8 cellular contexts compared by ENCODE assay signal in genomic region chr17:3964203-3965122, GRCh38. TPM values are rescaled to one million over a fixed set of nuclear protein-coding genes. Genes with fewer than 3 reads are reported as not detected.
DNase-seq lines count a peak whose midpoint lies in the region; ATAC-seq and TF ChIP-seq lines count a peak whose summit lies in the region.

Gene ATP2A3 (minus strand): TSS chr17:3964437. CDS start chr17:3964291, 146 bp downstream.

- H3K9me2 ChIP-seq in neural cell (ENCODE audit: insufficient read depth, low read length): no peaks in the 10 kb centered on the region

- CTCF ChIA-PET in CD4-positive, alpha-beta T cell (lab: Charles Lee): interaction anchor here (1.2 to 2.7 kb wide), 6 partner anchors 30 to 227 kb away, joined by 3 to 9 read pairs (median 6); partner anchors contain the start of genes CAMKK1 and NCBP3
- CTCF ChIA-PET in activated CD4-positive, alpha-beta memory T cell treated with anti-CD3 and anti-CD28 coated beads, Interleukin-2, amount 10 ng/mL, durations not matched to agents 7 days and 5 days (lab: Charles Lee): interaction anchor here (0.7 to 2.6 kb wide), 8 partner anchors 18 to 178 kb away, joined by 3 to 13 read pairs (median 4); partner anchors contain the start of genes CYB5D2, NCBP3 and ZZEF1

- peaks cover 0 to 35% (median 16%) of the 10 kb centered on the region in 4 donors for H3K4me1 ChIP-seq in tibial nerve

- no peaks in the 10 kb centered on the region for H3F3A ChIP-seq in neural cell (ENCODE audit: insufficient read depth, low read length, poor library complexity, severe bottlenecking)

- no peaks in the 10 kb centered on the region for H3K27me3 ChIP-seq in CD4-positive, alpha-beta T cell (ENCODE audit: control insufficient read depth, insufficient read depth, low read length)
- H3K27me3 ChIP-seq in neural cell (ENCODE audit: insufficient read depth, low read depth, low read length): peaks cover 59% of the 10 kb centered on the region
- peaks cover 0 to 61% of the 10 kb centered on the region in 2 donors for H3K27me3 ChIP-seq in tibial nerve

- no peak for TF ChIP-seq CTCF in CD4-positive, alpha-beta T cell (IDR thresholded peaks at IDR 0.05)
- TF ChIP-seq CTCF in endothelial cell (IDR thresholded peaks at IDR 0.05; ENCODE audit: unreplicated experiment) (no peak), neural cell (IDR thresholded peaks at IDR 0.05; ENCODE audit: poor library complexity, severe bottlenecking) (no peak), tibial nerve (IDR thresholded peaks at IDR 0.05) (no peak)

- peak within 1 kb of the TSS; percentile 92 for H3K27ac Mint-ChIP-seq in CD4-positive, alpha-beta T cell
- peak within 1 kb of the TSS; percentile 95 for H3K27ac Mint-ChIP-seq in activated CD4-positive, alpha-beta memory T cell treated with anti-CD3 and anti-CD28 coated beads, Interleukin-2, amount 10 ng/mL, durations not matched to agents 7 days and 5 days
- H3K27ac Mint-ChIP-seq in endothelial cell (ENCODE audit: unreplicated experiment): peak within 1 kb of the TSS; percentile 81

- no peaks in the 10 kb centered on the region for H3K79me2 ChIP-seq in neural cell (replicated peaks; ENCODE audit: insufficient read depth, low read length)

- peak; percentile 67 for ATAC-seq in CD4-positive, alpha-beta T cell (ENCODE audit: poor library complexity)
- ATAC-seq in GM19455 (IDR thresholded peaks at IDR 0.05; ENCODE audit: unreplicated experiment): peak; percentile 52

- no peaks in the 10 kb centered on the region for H3K9me3 Mint-ChIP-seq in CD4-positive, alpha-beta T cell
- no peaks in the 10 kb centered on the region for H3K9me3 Mint-ChIP-seq in activated CD4-positive, alpha-beta memory T cell treated with anti-CD3 and anti-CD28 coated beads, Interleukin-2, amount 10 ng/mL, durations not matched to agents 7 days and 5 days
- H3K9me3 Mint-ChIP-seq in endothelial cell (ENCODE audit: unreplicated experiment): no peaks in the 10 kb centered on the region

- no peaks in the 10 kb centered on the region for H3K9me3 ChIP-seq in CD4-positive, alpha-beta T cell (ENCODE audit: control insufficient read depth, low read length)
- H3K9me3 ChIP-seq in KOPT-K1 (ENCODE audit: insufficient read depth, low read length, poor library complexity, severe bottlenecking): no peaks in the 10 kb centered on the region
- no peaks in the 10 kb centered on the region for H3K9me3 ChIP-seq in neural cell (ENCODE audit: low read length)
- no peaks in the 10 kb centered on the region for H3K9me3 ChIP-seq in tibial nerve

- intact Hi-C loops in CD4-positive, alpha-beta T cell (cut with DNase I, micrococcal nuclease): loop anchor here (1.0 to 5.0 kb wide), 5 partner anchors 40 to 178 kb away; partner anchors contain the start of genes CAMKK1 (in 1 of the 2), CYB5D2 (in 1 of the 2), NCBP3 (in 1 of the 2) and ZZEF1 (in 1 of the 2)

- peak; percentile 35 to 75 (median 56) for DNase-seq in CD4-positive, alpha-beta T cell
- peak; percentile 86 for DNase-seq in activated CD4-positive, alpha-beta memory T cell treated with anti-CD3 and anti-CD28 coated beads, Interleukin-2, amount 10 ng/mL, durations not matched to agents 7 days and 5 days
- DNase-seq in endothelial cell (ENCODE audit: low spot score) (peak; percentile 39), tibial nerve (ENCODE audit: low spot score in 2 of 2) (no peak), retina (no peak)

- TF ChIP-seq EP300 in neural cell (conservative IDR thresholded peaks at IDR 0.05; ENCODE audit: poor library complexity, severe bottlenecking) (no peak), tibial nerve (IDR thresholded peaks at IDR 0.05) (no peak)

- H3K4me3 ChIP-seq in neural cell (ENCODE audit: low read length) (no peak within 1 kb of the TSS), tibial nerve (peak within 1 kb of the TSS; percentile 3 to 63 (median 40))

- POLR2A ChIA-PET in CD4-positive, alpha-beta T cell (lab: Charles Lee): interaction anchor here (0.6 to 5.6 kb wide), 19 partner anchors 10 to 417 kb away, joined by 3 to 40 read pairs (median 4); partner anchors contain the start of genes CAMKK1, CYB5D2, HASPIN and NCBP3
- POLR2A ChIA-PET in activated CD4-positive, alpha-beta memory T cell treated with anti-CD3 and anti-CD28 coated beads, Interleukin-2, amount 10 ng/mL, durations not matched to agents 7 days and 5 days (lab: Charles Lee): interaction anchor here (0.6 to 3.2 kb wide), 21 partner anchors 9 to 329 kb away, joined by 3 to 24 read pairs (median 3); partner anchors contain the start of genes CAMKK1, CYB5D2, HASPIN and P2RX1

- peaks cover 59% of the 10 kb centered on the region for H3K4me1 Mint-ChIP-seq in CD4-positive, alpha-beta T cell (ENCODE audit: low read depth)
- H3K4me1 Mint-ChIP-seq in activated CD4-positive, alpha-beta memory T cell treated with anti-CD3 and anti-CD28 coated beads, Interleukin-2, amount 10 ng/mL, durations not matched to agents 7 days and 5 days: peaks cover 56% of the 10 kb centered on the region
- peaks cover 29% of the 10 kb centered on the region for H3K4me1 Mint-ChIP-seq in endothelial cell (ENCODE audit: unreplicated experiment)

- TF ChIP-seq POLR2A in tibial nerve (IDR thresholded peaks at IDR 0.05): no peak

- no peak for TF ChIP-seq RAD21 in neural cell (conservative IDR thresholded peaks at IDR 0.05)

- H3K4me3 Mint-ChIP-seq in CD4-positive, alpha-beta T cell: peak within 1 kb of the TSS; percentile 92
- peak within 1 kb of the TSS; percentile 87 for H3K4me3 Mint-ChIP-seq in activated CD4-positive, alpha-beta memory T cell treated with anti-CD3 and anti-CD28 coated beads, Interleukin-2, amount 10 ng/mL, durations not matched to agents 7 days and 5 days
- H3K4me3 Mint-ChIP-seq in endothelial cell (ENCODE audit: unreplicated experiment): peak within 1 kb of the TSS; percentile 88

- H2AFZ ChIP-seq in neural cell (ENCODE audit: low read depth, low read length): no peak within 1 kb of the TSS

- H3K4me2 ChIP-seq in neural cell (ENCODE audit: low read length): no peak within 1 kb of the TSS

- H3K36me3 ChIP-seq in KOPT-K1 (ENCODE audit: insufficient read depth, low read length): peaks cover 18% of the 10 kb centered on the region
- H3K36me3 ChIP-seq in neural cell (ENCODE audit: insufficient read depth, low read length): no peaks in the 10 kb centered on the region
- no peaks in the 10 kb centered on the region for H3K36me3 ChIP-seq in tibial nerve

- no peaks in the 10 kb centered on the region for H4K20me1 ChIP-seq in neural cell (ENCODE audit: insufficient read depth)

- peak within 1 kb of the TSS; percentile 84 for H3K27ac ChIP-seq in CD4-positive, alpha-beta T cell (ENCODE audit: low read depth, low read length)
- H3K27ac ChIP-seq in KOPT-K1 (ENCODE audit: low read depth, low read length, poor library complexity, severe bottlenecking): peak within 1 kb of the TSS; percentile 94
- no peak within 1 kb of the TSS for H3K27ac ChIP-seq in neural cell (ENCODE audit: low read length)
- H3K27ac ChIP-seq in tibial nerve: peak within 1 kb of the TSS in 1 of 4 donors; percentile 80

- WGBS in tibial nerve, 2 donors: 0 to 1% methylated on average over 26 to 40 of the region's 92 CpGs

- H3K36me3 Mint-ChIP-seq in CD4-positive, alpha-beta T cell (ENCODE audit: low read depth): peaks cover 34% of the 10 kb centered on the region
- H3K36me3 Mint-ChIP-seq in activated CD4-positive, alpha-beta memory T cell treated with anti-CD3 and anti-CD28 coated beads, Interleukin-2, amount 10 ng/mL, durations not matched to agents 7 days and 5 days (ENCODE audit: low read depth): peaks cover 27% of the 10 kb centered on the region
- H3K36me3 Mint-ChIP-seq in endothelial cell (ENCODE audit: low read depth, unreplicated experiment): no peaks in the 10 kb centered on the region

- H3K27me3 Mint-ChIP-seq in CD4-positive, alpha-beta T cell: no peaks in the 10 kb centered on the region
- peaks cover 3% of the 10 kb centered on the region for H3K27me3 Mint-ChIP-seq in activated CD4-positive, alpha-beta memory T cell treated with anti-CD3 and anti-CD28 coated beads, Interleukin-2, amount 10 ng/mL, durations not matched to agents 7 days and 5 days
- H3K27me3 Mint-ChIP-seq in endothelial cell (ENCODE audit: unreplicated experiment): peaks cover 19% of the 10 kb centered on the region

- no peak within 1 kb of the TSS for H3K9ac ChIP-seq in neural cell (ENCODE audit: low read length)

TF ChIP-seq in neural cell, 6 proteins besides CTCF, POLR2A, EP300 and RAD21 (continues in another document):
- TF ChIP-seq EZH2 (IDR thresholded peaks at IDR 0.05; ENCODE audit: borderline replicate concordance, insufficient read depth, low read length, poor library complexity, severe bottlenecking) (peak; percentile 83), MXI1 (conservative IDR thresholded peaks at IDR 0.05; ENCODE audit: poor library complexity, severe bottlenecking) (no peak), POLR2AphosphoS5 (IDR thresholded peaks at IDR 0.05) (no peak), TAF1 (IDR thresholded peaks at IDR 0.05; ENCODE audit: low read depth) (no peak), SMC3 (conservative IDR thresholded peaks at IDR 0.05; ENCODE audit: poor library complexity) (no peak)

RNA-seq across cellular contexts. Expression of gene ATP2A3, which starts in this region (rescaled TPM):
- 100 to 1,000 TPM; 197 to 199 TPM for total RNA-seq in CD4-positive, alpha-beta T cell
- 100 to 1,000 TPM; 290 to 291 TPM for total RNA-seq in activated CD4-positive, alpha-beta memory T cell treated with anti-CD3 and anti-CD28 coated beads, Interleukin-2, amount 10 ng/mL, durations not matched to agents 7 days and 5 days
- total RNA-seq in endothelial cell (ENCODE audit: unreplicated experiment) (116 TPM), tibial nerve (10 to 100 TPM in 2 of 4 donors, 1 to 10 TPM in 2; 5.9 to 12.9 (median 9.1) TPM)
- not detected in 2 replicates for polyA plus RNA-seq in neural cell
- polyA minus RNA-seq in neural cell: not detected in 2 replicates

Comparison
In these comparisons a context has a peak if more than half of its experiments do, and no peak if none do; other contexts are left out.
1. DNase-seq: peak in CD4-positive, alpha-beta T cell (10 of 10), activated CD4-positive, alpha-beta memory T cell treated with anti-CD3 and anti-CD28 coated beads, Interleukin-2, amount 10 ng/mL, durations not matched to agents 7 days and 5 days (single experiment) and endothelial cell (single experiment); none in tibial nerve (0 of 2) and retina (single experiment).
2. Peak in every context shown above with its lines, with median percentiles within 50 percentile points of each other: H3K27ac Mint-ChIP-seq and H3K4me3 Mint-ChIP-seq.